ENCODE assay signal across 24 cellular contexts in the genomic region with DNA sequence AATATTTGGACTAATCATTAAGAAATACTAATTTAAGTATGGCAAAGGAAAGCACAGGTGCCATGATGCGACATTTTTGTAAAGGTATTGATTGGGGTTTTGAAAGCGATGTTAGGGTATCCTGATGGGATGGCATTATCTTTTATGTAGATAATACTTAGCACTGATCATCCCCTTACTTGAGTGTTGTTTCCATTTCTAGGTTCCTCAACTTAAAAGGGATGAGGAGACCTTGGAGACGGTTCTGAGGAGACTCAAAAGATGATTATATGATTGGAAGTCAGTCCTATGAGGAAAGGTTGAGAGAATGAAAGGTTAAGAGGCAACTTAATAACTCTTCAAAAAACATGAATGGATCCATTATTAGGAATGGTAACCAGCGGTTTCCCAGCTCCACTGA. TPM values are rescaled to one million over a fixed set of nuclear protein-coding genes. Genes with fewer than 3 reads are reported as not detected.
DNase-seq lines count a peak whose midpoint lies in the region; ATAC-seq and TF ChIP-seq lines count a peak whose summit lies in the region.
"Had no signal": no experiment of that assay in that cellular context is flagged by ENCODE, and none has a peak within 500 bp of the region (broad histone marks: within the 10 kb centered on the region; RNA-seq: fewer than 3 reads in every experiment).

No MANE protein-coding gene starts in this region.

- peaks cover 12% of the 10 kb centered on the region for H3K36me3 Mint-ChIP-seq in activated naive CD4-positive, alpha-beta T cell treated with anti-CD3 and anti-CD28 coated beads, Interleukin-2, amount 50 U/mL, for 24 hours
- peaks cover 49% of the 10 kb centered on the region for H3K36me3 Mint-ChIP-seq in activated naive CD4-positive, alpha-beta T cell treated with anti-CD3 and anti-CD28 coated beads, Interleukin-2, amount 10 ng/mL, durations not matched to agents 7 days and 5 days
- peaks cover 53% of the 10 kb centered on the region for H3K36me3 Mint-ChIP-seq in activated T-helper 2 cell treated with anti-CD3 and anti-CD28 coated beads, Interferon-gamma antibody, Interleukin-2, Interleukin-4, amounts not matched to agents 10 μg/mL and 5 μg/mL and 100 μg/mL, durations not matched to agents 14 hours and 24 hours and 36 hours (ENCODE audit: low read depth)
- peaks cover 71% of the 10 kb centered on the region for H3K36me3 Mint-ChIP-seq in stimulated activated effector memory CD8-positive, alpha-beta T cell treated with anti-CD3 and anti-CD28 coated beads, Interleukin-12 subunit alpha, Interleukin-12 subunit beta, amount 100 ng/mL, for 72 hours
- H3K36me3 Mint-ChIP-seq in mesothelial cell of epicardium, result peaks cover 7% of the 10 kb centered on the region
- H3K36me3 Mint-ChIP-seq: naive B cell had no signal

- H3K4me1 Mint-ChIP-seq in activated naive CD4-positive, alpha-beta T cell treated with anti-CD3 and anti-CD28 coated beads, Interleukin-2, amount 50 U/mL, for 24 hours, result peaks cover 78% of the 10 kb centered on the region
- H3K4me1 Mint-ChIP-seq in activated naive CD4-positive, alpha-beta T cell treated with anti-CD3 and anti-CD28 coated beads, Interleukin-2, amount 10 ng/mL, durations not matched to agents 7 days and 5 days, result peaks cover 63% of the 10 kb centered on the region
- H3K4me1 Mint-ChIP-seq in activated T-helper 2 cell treated with anti-CD3 and anti-CD28 coated beads, Interferon-gamma antibody, Interleukin-2, Interleukin-4, amounts not matched to agents 10 μg/mL and 5 μg/mL and 100 μg/mL, durations not matched to agents 14 hours and 24 hours and 36 hours (ENCODE audit: low read depth), result peaks cover 61% of the 10 kb centered on the region
- H3K4me1 Mint-ChIP-seq in stimulated activated effector memory CD8-positive, alpha-beta T cell treated with anti-CD3 and anti-CD28 coated beads, Interleukin-12 subunit alpha, Interleukin-12 subunit beta, amount 100 ng/mL, for 72 hours, result peaks cover 72% of the 10 kb centered on the region
- peaks cover 14% of the 10 kb centered on the region for H3K4me1 Mint-ChIP-seq in mesothelial cell of epicardium

- no peak overlapping the region for H3K9ac ChIP-seq in Loucy (ENCODE audit: low read depth, low read length, poor library complexity, severe bottlenecking)
- H3K9ac ChIP-seq: BLaER1 treated with 17β-estradiol and CSF1 and Interleukin-3, amounts not matched to agents 10 nM and 100 nM had no signal

- H3K9me2 ChIP-seq in Loucy (replicated peaks; ENCODE audit: low read depth, low read length), result no peaks in the 10 kb centered on the region

- H3K27me3 ChIP-seq in Loucy (ENCODE audit: insufficient read depth, low read length, poor library complexity, severe bottlenecking), result no peaks in the 10 kb centered on the region
- H3K27me3 ChIP-seq: BLaER1 treated with 17β-estradiol and CSF1 and Interleukin-3, amounts not matched to agents 10 nM and 100 nM; dorsolateral prefrontal cortex; gastroesophageal sphincter; sigmoid colon had no signal

- H3K4me2 ChIP-seq in Loucy (ENCODE audit: low read depth, low read length, poor library complexity, severe bottlenecking), result peak overlapping the region; percentile 0
- H3K4me2 ChIP-seq: PC-9 had no signal

- H3K27ac Mint-ChIP-seq in activated naive CD4-positive, alpha-beta T cell treated with anti-CD3 and anti-CD28 coated beads, Interleukin-2, amount 50 U/mL, for 24 hours, result peak overlapping the region; percentile 56
- no peak overlapping the region for H3K27ac Mint-ChIP-seq in activated naive CD4-positive, alpha-beta T cell treated with anti-CD3 and anti-CD28 coated beads, Interleukin-2, amount 10 ng/mL, durations not matched to agents 7 days and 5 days
- no peak overlapping the region for H3K27ac Mint-ChIP-seq in activated T-helper 2 cell treated with anti-CD3 and anti-CD28 coated beads, Interferon-gamma antibody, Interleukin-2, Interleukin-4, amounts not matched to agents 10 μg/mL and 5 μg/mL and 100 μg/mL, durations not matched to agents 14 hours and 24 hours and 36 hours
- peak overlapping the region; percentile 69 for H3K27ac Mint-ChIP-seq in stimulated activated effector memory CD8-positive, alpha-beta T cell treated with anti-CD3 and anti-CD28 coated beads, Interleukin-12 subunit alpha, Interleukin-12 subunit beta, amount 100 ng/mL, for 72 hours
- H3K27ac Mint-ChIP-seq in mesothelial cell of epicardium, result no peak overlapping the region

- H3K4me3 Mint-ChIP-seq in activated naive CD4-positive, alpha-beta T cell treated with anti-CD3 and anti-CD28 coated beads, Interleukin-2, amount 50 U/mL, for 24 hours, result peak overlapping the region; percentile 19
- H3K4me3 Mint-ChIP-seq in activated naive CD4-positive, alpha-beta T cell treated with anti-CD3 and anti-CD28 coated beads, Interleukin-2, amount 10 ng/mL, durations not matched to agents 7 days and 5 days, result no peak overlapping the region
- peak overlapping the region; percentile 27 for H3K4me3 Mint-ChIP-seq in activated T-helper 2 cell treated with anti-CD3 and anti-CD28 coated beads, Interferon-gamma antibody, Interleukin-2, Interleukin-4, amounts not matched to agents 10 μg/mL and 5 μg/mL and 100 μg/mL, durations not matched to agents 14 hours and 24 hours and 36 hours (ENCODE audit: low read depth)
- peak overlapping the region; percentile 49 for H3K4me3 Mint-ChIP-seq in stimulated activated effector memory CD8-positive, alpha-beta T cell treated with anti-CD3 and anti-CD28 coated beads, Interleukin-12 subunit alpha, Interleukin-12 subunit beta, amount 100 ng/mL, for 72 hours
- H3K4me3 Mint-ChIP-seq in mesothelial cell of epicardium, result no peak overlapping the region

- peaks cover 99% of the 10 kb centered on the region for H4K20me1 ChIP-seq in Loucy (ENCODE audit: insufficient read depth, low read length, poor library complexity, severe bottlenecking)

- H3K27me3 Mint-ChIP-seq in activated naive CD4-positive, alpha-beta T cell treated with anti-CD3 and anti-CD28 coated beads, Interleukin-2, amount 50 U/mL, for 24 hours, result no peaks in the 10 kb centered on the region
- H3K27me3 Mint-ChIP-seq in activated naive CD4-positive, alpha-beta T cell treated with anti-CD3 and anti-CD28 coated beads, Interleukin-2, amount 10 ng/mL, durations not matched to agents 7 days and 5 days, result no peaks in the 10 kb centered on the region
- H3K27me3 Mint-ChIP-seq in activated T-helper 2 cell treated with anti-CD3 and anti-CD28 coated beads, Interferon-gamma antibody, Interleukin-2, Interleukin-4, amounts not matched to agents 10 μg/mL and 5 μg/mL and 100 μg/mL, durations not matched to agents 14 hours and 24 hours and 36 hours (ENCODE audit: low read depth), result no peaks in the 10 kb centered on the region
- no peaks in the 10 kb centered on the region for H3K27me3 Mint-ChIP-seq in mesothelial cell of epicardium (ENCODE audit: low read depth)
- H3K27me3 Mint-ChIP-seq: naive B cell had no signal

- no peak overlapping the region for H2AFZ ChIP-seq in Loucy (ENCODE audit: low read length)
- H2AFZ ChIP-seq: PC-9 had no signal

- H3K4me3 ChIP-seq in Loucy (ENCODE audit: low read length, poor library complexity, severe bottlenecking), result no peak overlapping the region
- H3K4me3 ChIP-seq: BLaER1 treated with 17β-estradiol and CSF1 and Interleukin-3, amounts not matched to agents 10 nM and 100 nM; dorsolateral prefrontal cortex; gastroesophageal sphincter; PC-9; psoas muscle; sigmoid colon; thoracic aorta had no signal

- no peaks in the 10 kb centered on the region for H3K9me3 ChIP-seq in Loucy (ENCODE audit: insufficient read depth, low read depth, low read length)
- H3K9me3 ChIP-seq: BLaER1 treated with 17β-estradiol and CSF1 and Interleukin-3, amounts not matched to agents 10 nM and 100 nM; gastroesophageal sphincter; psoas muscle; sigmoid colon; thoracic aorta had no signal

- H3K79me2 ChIP-seq in Loucy (ENCODE audit: insufficient read depth, low read length), result peaks cover 99% of the 10 kb centered on the region

- CTCF ChIA-PET in activated naive CD4-positive, alpha-beta T cell treated with anti-CD3 and anti-CD28 coated beads, Interleukin-2, amount 10 ng/mL, durations not matched to agents 7 days and 5 days (lab: Charles Lee), result no interaction called here

- no peaks in the 10 kb centered on the region for H3F3A ChIP-seq in Loucy (ENCODE audit: low read depth)

- no peak for DNase-seq in activated naive CD4-positive, alpha-beta T cell treated with anti-CD3 and anti-CD28 coated beads, Interleukin-2, amount 10 ng/mL, durations not matched to agents 7 days and 5 days
- DNase-seq in activated T-helper 2 cell treated with anti-CD3 and anti-CD28 coated beads, Interferon-gamma antibody, Interleukin-2, Interleukin-4, amounts not matched to agents 10 μg/mL and 5 μg/mL and 100 μg/mL, durations not matched to agents 14 hours and 24 hours and 36 hours (ENCODE audit: low spot score), result no peak
- no peak for DNase-seq in stimulated activated effector memory CD8-positive, alpha-beta T cell treated with anti-CD3 and anti-CD28 coated beads, Interleukin-12 subunit alpha, Interleukin-12 subunit beta, amount 100 ng/mL, for 72 hours (ENCODE audit: low spot score in 2 of 2)
- DNase-seq in mesothelial cell of epicardium (ENCODE audit: low spot score in 2 of 2, unreplicated experiment in 2 of 2), result no peak
- no peak for DNase-seq in NCI-H1694 (lab: John Stamatoyannopoulos, UW)
- DNase-seq: activated effector memory CD4-positive, alpha-beta T cell treated with Interleukin-2 at 50 U/mL for 16 hours; dorsolateral prefrontal cortex; HCEC 1CT; Kasumi-1; naive B cell; NCI-H510A; occipital lobe; PC-9; psoas muscle; SHP77; sigmoid colon; stimulated activated CD4-positive, alpha-beta T cell treated with anti-CD3 and anti-CD28 coated beads, Interleukin-4, amount 100 ng/mL, for 4 hours; stimulated activated naive CD4-positive, alpha-beta T cell had no signal

- H3K4me1 ChIP-seq in Loucy (ENCODE audit: insufficient read depth, low read length, poor library complexity, severe bottlenecking), result peaks cover 47% of the 10 kb centered on the region

- no peaks in the 10 kb centered on the region for H3K9me3 Mint-ChIP-seq in activated naive CD4-positive, alpha-beta T cell treated with anti-CD3 and anti-CD28 coated beads, Interleukin-2, amount 50 U/mL, for 24 hours
- no peaks in the 10 kb centered on the region for H3K9me3 Mint-ChIP-seq in activated naive CD4-positive, alpha-beta T cell treated with anti-CD3 and anti-CD28 coated beads, Interleukin-2, amount 10 ng/mL, durations not matched to agents 7 days and 5 days
- H3K9me3 Mint-ChIP-seq in activated T-helper 2 cell treated with anti-CD3 and anti-CD28 coated beads, Interferon-gamma antibody, Interleukin-2, Interleukin-4, amounts not matched to agents 10 μg/mL and 5 μg/mL and 100 μg/mL, durations not matched to agents 14 hours and 24 hours and 36 hours, result no peaks in the 10 kb centered on the region
- H3K9me3 Mint-ChIP-seq in stimulated activated effector memory CD8-positive, alpha-beta T cell treated with anti-CD3 and anti-CD28 coated beads, Interleukin-12 subunit alpha, Interleukin-12 subunit beta, amount 100 ng/mL, for 72 hours, result no peaks in the 10 kb centered on the region
- H3K9me3 Mint-ChIP-seq in mesothelial cell of epicardium, result no peaks in the 10 kb centered on the region
- H3K9me3 Mint-ChIP-seq: naive B cell had no signal

- ATAC-seq in stimulated activated effector memory CD8-positive, alpha-beta T cell treated with anti-CD3 and anti-CD28 coated beads, Interleukin-12 subunit alpha, Interleukin-12 subunit beta, amount 100 ng/mL, for 72 hours, result no peak
- no peak for ATAC-seq in HG03095 (IDR thresholded peaks at IDR 0.05; ENCODE audit: unreplicated experiment)
- ATAC-seq: gastroesophageal sphincter, psoas muscle had no signal

- peaks cover 40% of the 10 kb centered on the region for H3K36me3 ChIP-seq in Loucy (ENCODE audit: insufficient read depth, low read length)
- H3K36me3 ChIP-seq: sigmoid colon, thoracic aorta had no signal

- intact Hi-C loops in activated T-helper 2 cell treated with anti-CD3 and anti-CD28 coated beads, Interferon-gamma antibody, Interleukin-2, Interleukin-4, amounts not matched to agents 10 μg/mL and 5 μg/mL and 100 μg/mL, durations not matched to agents 14 hours and 24 hours and 36 hours (cut with micrococcal nuclease), result no loop called here

- no peak for TF ChIP-seq CTCF in Loucy (conservative IDR thresholded peaks at IDR 0.05; ENCODE audit: low read length)
- no peak for TF ChIP-seq CTCF in mesothelial cell of epicardium (IDR thresholded peaks at IDR 0.05; ENCODE audit: unreplicated experiment)

RNA-seq across cellular contexts. Expression of gene KMT2A, which starts 11.1 kb away (rescaled TPM):
- 61.6 and 64.2 TPM in 2 replicates for total RNA-seq in activated T-helper 2 cell treated with anti-CD3 and anti-CD28 coated beads, Interferon-gamma antibody, Interleukin-2, Interleukin-4, amounts not matched to agents 10 μg/mL and 5 μg/mL and 100 μg/mL, durations not matched to agents 14 hours and 24 hours and 36 hours
- total RNA-seq in mesothelial cell of epicardium, result 83.6 to 85.8 TPM (median 83.7 TPM) in 3 replicates

RNA-seq across cellular contexts. Expression of gene ATP5MG, which starts 46.0 kb away (rescaled TPM):
- 237 and 266 TPM in 2 replicates for total RNA-seq in activated T-helper 2 cell treated with anti-CD3 and anti-CD28 coated beads, Interferon-gamma antibody, Interleukin-2, Interleukin-4, amounts not matched to agents 10 μg/mL and 5 μg/mL and 100 μg/mL, durations not matched to agents 14 hours and 24 hours and 36 hours
- 168 to 188 TPM (median 180 TPM) in 3 replicates for total RNA-seq in mesothelial cell of epicardium

Comparison
In these comparisons a context has a peak if more than half of its experiments do, and no peak if none do; other contexts are left out.
1. H3K27ac Mint-ChIP-seq: peak in activated naive CD4-positive, alpha-beta T cell treated with anti-CD3 and anti-CD28 coated beads, Interleukin-2, amount 50 U/mL, for 24 hours (single experiment) and stimulated activated effector memory CD8-positive, alpha-beta T cell treated with anti-CD3 and anti-CD28 coated beads, Interleukin-12 subunit alpha, Interleukin-12 subunit beta, amount 100 ng/mL, for 72 hours (single experiment); none in activated naive CD4-positive, alpha-beta T cell treated with anti-CD3 and anti-CD28 coated beads, Interleukin-2, amount 10 ng/mL, durations not matched to agents 7 days and 5 days (single experiment), activated T-helper 2 cell treated with anti-CD3 and anti-CD28 coated beads, Interferon-gamma antibody, Interleukin-2, Interleukin-4, amounts not matched to agents 10 μg/mL and 5 μg/mL and 100 μg/mL, durations not matched to agents 14 hours and 24 hours and 36 hours (single experiment) and mesothelial cell of epicardium (single experiment).
2. H3K4me3 Mint-ChIP-seq: peak in activated naive CD4-positive, alpha-beta T cell treated with anti-CD3 and anti-CD28 coated beads, Interleukin-2, amount 50 U/mL, for 24 hours (single experiment), activated T-helper 2 cell treated with anti-CD3 and anti-CD28 coated beads, Interferon-gamma antibody, Interleukin-2, Interleukin-4, amounts not matched to agents 10 μg/mL and 5 μg/mL and 100 μg/mL, durations not matched to agents 14 hours and 24 hours and 36 hours (single experiment) and stimulated activated effector memory CD8-positive, alpha-beta T cell treated with anti-CD3 and anti-CD28 coated beads, Interleukin-12 subunit alpha, Interleukin-12 subunit beta, amount 100 ng/mL, for 72 hours (single experiment); none in activated naive CD4-positive, alpha-beta T cell treated with anti-CD3 and anti-CD28 coated beads, Interleukin-2, amount 10 ng/mL, durations not matched to agents 7 days and 5 days (single experiment) and mesothelial cell of epicardium (single experiment).